In the genomic region with DNA sequence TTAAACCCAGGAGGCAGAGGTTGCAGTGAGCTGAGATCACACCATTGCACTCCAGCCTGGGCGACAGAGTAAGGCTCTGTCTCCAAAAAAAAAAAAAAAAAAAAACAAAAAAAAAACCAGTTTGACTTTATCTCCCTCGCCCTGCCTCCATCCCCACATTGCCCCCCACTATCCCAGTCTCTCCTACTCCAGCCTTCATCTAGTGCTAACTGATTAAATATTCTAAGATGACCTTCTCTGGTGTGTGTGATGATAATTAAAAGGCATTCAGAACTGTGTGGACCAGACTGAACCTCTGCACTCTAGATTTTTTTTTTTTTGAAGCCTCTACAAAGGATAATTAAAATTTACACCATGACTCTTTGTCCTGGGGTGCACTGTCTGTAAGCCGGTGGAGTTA, we compare ENCODE assay signal across 18 cellular contexts. TPM values are rescaled to one million over a fixed set of nuclear protein-coding genes. Genes with fewer than 3 reads are reported as not detected.
DNase-seq lines count a peak whose midpoint lies in the region; ATAC-seq and TF ChIP-seq lines count a peak whose summit lies in the region.
"Had no signal": no experiment of that assay in that cellular context is flagged by ENCODE, and none has a peak within 500 bp of the region (broad histone marks: within the 10 kb centered on the region; RNA-seq: fewer than 3 reads in every experiment).

No MANE protein-coding gene starts in this region.

- DNase-seq in GM23338 (ENCODE audit: low spot score) (no peak), endothelial cell (ENCODE audit: low spot score) (no peak), DMS53 (lab: John Stamatoyannopoulos, UW) (no peak), SHP77 (lab: John Stamatoyannopoulos, UW) (no peak), GM13976 (ENCODE audit: low spot score) (no peak), epidermal melanocyte (ENCODE audit: insufficient read length, low spot score) (no peak)
- DNase-seq: Caco-2; CD8-positive, alpha-beta memory T cell; HCEC 1CT; IMR-90; KG1 had no signal

- no peaks in the 10 kb centered on the region; the same call in 1 of the 2 replicates for H4K20me1 ChIP-seq in GM23338 (replicated peaks; ENCODE audit: insufficient read depth)

- no peaks in the 10 kb centered on the region for H3K9me2 ChIP-seq in GM23338 (ENCODE audit: insufficient read depth)

- H3K4me1 ChIP-seq in GM23338 (ENCODE audit: insufficient read depth) (peaks cover 18% of the 10 kb centered on the region), HEK293 (ENCODE audit: control insufficient read depth, insufficient read depth, low read length) (peaks cover 4% of the 10 kb centered on the region), iPS-15b (ENCODE audit: control insufficient read depth, insufficient read depth, low read length) (peaks cover 3% of the 10 kb centered on the region)

- H3K9me3 Mint-ChIP-seq in GM23338 (no peaks in the 10 kb centered on the region), endothelial cell (ENCODE audit: unreplicated experiment) (no peaks in the 10 kb centered on the region)
- H3K9me3 Mint-ChIP-seq: CD8-positive, alpha-beta memory T cell had no signal

- 0 out of 2 replicates have a peak, but pooled peaks cover 8% of the 10 kb centered on the region for H3F3A ChIP-seq in GM23338 (replicated peaks; ENCODE audit: low read depth)

- POLR2A ChIA-PET in HEK293 (lab: Yijun Ruan, JAX) = interaction anchor here (0.9 to 2.0 kb wide), 3 partner anchors 20 to 57 kb away, joined by 4 to 10 read pairs (median 5); a partner anchor contains a TSS

- CTCF ChIA-PET in HEK293 (lab: Yijun Ruan, JAX) = interaction anchor here (0.8 to 4.1 kb wide), 5 partner anchors 10 to 52 kb away, joined by 3 to 21 read pairs (median 9); no protein-coding TSS in a partner anchor

- peaks cover 10% of the 10 kb centered on the region for H3K4me1 Mint-ChIP-seq in GM23338
- peaks cover 3% of the 10 kb centered on the region for H3K4me1 Mint-ChIP-seq in endothelial cell (ENCODE audit: unreplicated experiment)
- H3K4me1 Mint-ChIP-seq: CD14-positive monocyte; CD8-positive, alpha-beta memory T cell had no signal

- H3K27ac Mint-ChIP-seq in GM23338 (0 out of 2 replicates have a peak overlapping the region, but pooled peaks have one; percentile 1), endothelial cell (ENCODE audit: unreplicated experiment) (no peak overlapping the region)
- H3K27ac Mint-ChIP-seq: CD8-positive, alpha-beta memory T cell had no signal

- peaks cover 22% of the 10 kb centered on the region for H3K27me3 Mint-ChIP-seq in GM23338 (ENCODE audit: insufficient read depth, low read depth, poor library complexity)
- peaks cover 3% of the 10 kb centered on the region for H3K27me3 Mint-ChIP-seq in endothelial cell (ENCODE audit: unreplicated experiment)

- peaks cover 36% of the 10 kb centered on the region for H3K36me3 Mint-ChIP-seq in GM23338 (ENCODE audit: low read depth)
- H3K36me3 Mint-ChIP-seq in endothelial cell (ENCODE audit: low read depth, unreplicated experiment) = peaks cover 20% of the 10 kb centered on the region

- no peak overlapping the region for H3K4me2 ChIP-seq in GM23338
- H3K4me2 ChIP-seq: A549 had no signal

- H2AFZ ChIP-seq in GM23338 = no peak overlapping the region

- H3K27me3 ChIP-seq in GM23338 (ENCODE audit: insufficient read depth) (peaks cover 10% of the 10 kb centered on the region; the same call in 1 of the 2 replicates), iPS-15b (ENCODE audit: control insufficient read depth, insufficient read depth, low read length) (no peaks in the 10 kb centered on the region)

- ATAC-seq in GM23338 = no peak
- ATAC-seq: A549, GM12878 had no signal

- in situ Hi-C loops in GM13976 (cut with MboI; ENCODE audit: low sequenced_read_pairs, unreplicated experiment) = no loop called here

- no peaks in the 10 kb centered on the region for H3K79me2 ChIP-seq in GM23338 (replicated peaks; ENCODE audit: insufficient read depth)

- peaks cover 25% of the 10 kb centered on the region; the same call in 1 of the 2 replicates for H3K36me3 ChIP-seq in GM23338 (ENCODE audit: insufficient read depth)
- peaks cover 40 to 51% of the 10 kb centered on the region in 2 experiments for H3K36me3 ChIP-seq in HEK293 (ENCODE audit: control insufficient read depth in 2 of 2, insufficient read depth in 1 of 2, low read length in 2 of 2)
- H3K36me3 ChIP-seq in iPS-15b (ENCODE audit: control insufficient read depth, insufficient read depth, low read length) = peaks cover 27% of the 10 kb centered on the region

- H3K9me3 ChIP-seq in HEK293 (ENCODE audit: control insufficient read depth, insufficient read depth, low read depth, low read length) = no peaks in the 10 kb centered on the region
- H3K9me3 ChIP-seq in iPS-15b (ENCODE audit: control insufficient read depth, insufficient read depth, low read length) = no peaks in the 10 kb centered on the region
- H3K9me3 ChIP-seq: A549, Caco-2 had no signal

- H3K27ac ChIP-seq in GM23338 (ENCODE audit: low read depth) = peak overlapping the region; percentile 74
- no peak overlapping the region for H3K27ac ChIP-seq in HEK293 (ENCODE audit: extremely low read depth, low read depth, low read length)
- H3K27ac ChIP-seq: A549 had no signal

- peak overlapping the region; percentile 47 for H3K9ac ChIP-seq in iPS-15b (ENCODE audit: low read depth, low read length)

- no peak overlapping the region for H3K4me3 ChIP-seq in GM23338
- H3K4me3 ChIP-seq in HEK293 (ENCODE audit: low read depth, low read length) = no peak overlapping the region
- H3K4me3 ChIP-seq in iPS-15b (ENCODE audit: low read depth, low read length) = no peak overlapping the region
- H3K4me3 ChIP-seq: A549, GM12878 had no signal

- no peak overlapping the region for H3K4me3 Mint-ChIP-seq in GM23338
- peak overlapping the region; percentile 34 for H3K4me3 Mint-ChIP-seq in endothelial cell (ENCODE audit: unreplicated experiment)
- H3K4me3 Mint-ChIP-seq: CD14-positive monocyte; CD8-positive, alpha-beta memory T cell had no signal

- no peak for TF ChIP-seq CTCF in GM23338 (conservative IDR thresholded peaks at IDR 0.05; ENCODE audit: low read depth in 2 of 2)
- TF ChIP-seq CTCF in HEK293 (tag by site-specific recombination; IDR thresholded peaks at IDR 0.05) = no peak
- TF ChIP-seq CTCF in endothelial cell (IDR thresholded peaks at IDR 0.05; ENCODE audit: unreplicated experiment) = no peak
- TF ChIP-seq CTCF in GM13976 (IDR thresholded peaks at IDR 0.05; ENCODE audit: borderline replicate concordance, control extremely low read depth, extremely low read depth, insufficient read depth, missing control alignments) = no peak

TF ChIP-seq in GM23338, 12 proteins besides CTCF, POLR2A, EP300 and RAD21 (continues in another document):
- TF ChIP-seq JUNB (IDR thresholded peaks at IDR 0.05; ENCODE audit: unreplicated experiment) (no peak), ZNF331 (CRISPR knock-in tag; IDR thresholded peaks at IDR 0.05; ENCODE audit: low read depth) (no peak), CREB1 (CRISPR knock-in tag; IDR thresholded peaks at IDR 0.05; ENCODE audit: low read depth) (no peak)
- TF ChIP-seq, protein P1, sequence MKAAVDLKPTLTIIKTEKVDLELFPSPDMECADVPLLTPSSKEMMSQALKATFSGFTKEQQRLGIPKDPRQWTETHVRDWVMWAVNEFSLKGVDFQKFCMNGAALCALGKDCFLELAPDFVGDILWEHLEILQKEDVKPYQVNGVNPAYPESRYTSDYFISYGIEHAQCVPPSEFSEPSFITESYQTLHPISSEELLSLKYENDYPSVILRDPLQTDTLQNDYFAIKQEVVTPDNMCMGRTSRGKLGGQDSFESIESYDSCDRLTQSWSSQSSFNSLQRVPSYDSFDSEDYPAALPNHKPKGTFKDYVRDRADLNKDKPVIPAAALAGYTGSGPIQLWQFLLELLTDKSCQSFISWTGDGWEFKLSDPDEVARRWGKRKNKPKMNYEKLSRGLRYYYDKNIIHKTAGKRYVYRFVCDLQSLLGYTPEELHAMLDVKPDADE (IDR thresholded peaks at IDR 0.05) = no peak

TF ChIP-seq in HEK293, 187 proteins besides CTCF, POLR2A, EP300 and RAD21:
- TF ChIP-seq ZBTB21 (tag by site-specific recombination; IDR thresholded peaks at IDR 0.05) = no peak
- TF ChIP-seq, protein P2, sequence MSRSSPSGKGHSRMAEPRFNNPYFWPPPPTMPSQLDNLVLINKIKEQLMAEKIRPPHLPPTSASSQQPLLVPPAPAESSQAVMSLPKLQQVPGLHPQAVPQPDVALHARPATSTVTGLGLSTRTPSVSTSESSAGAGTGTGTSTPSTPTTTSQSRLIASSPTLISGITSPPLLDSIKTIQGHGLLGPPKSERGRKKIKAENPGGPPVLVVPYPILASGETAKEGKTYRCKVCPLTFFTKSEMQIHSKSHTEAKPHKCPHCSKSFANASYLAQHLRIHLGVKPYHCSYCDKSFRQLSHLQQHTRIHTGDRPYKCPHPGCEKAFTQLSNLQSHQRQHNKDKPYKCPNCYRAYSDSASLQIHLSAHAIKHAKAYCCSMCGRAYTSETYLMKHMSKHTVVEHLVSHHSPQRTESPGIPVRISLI (tag by site-specific recombination; IDR thresholded peaks at IDR 0.05) = peak; percentile 95

RNA-seq across cellular contexts. Expression of a gene that starts 6.0 kb away (rescaled TPM):
- total RNA-seq in GM23338 (2014; rRNA removed; shearing (Covaris generic)) = 15.6 and 19.1 TPM in 2 replicates
- 9.8 and 9.9 TPM in 2 replicates for polyA plus RNA-seq in GM23338 (2016; fragmentation: Nextera tagmentation; extraction: Ambion mirVana)
- 42.7 TPM for total RNA-seq in endothelial cell (ENCODE audit: unreplicated experiment)
- polyA plus RNA-seq: CD14-positive monocyte had no signal

RNA-seq across cellular contexts. Expression of a gene that starts 12.2 kb away (rescaled TPM):
- total RNA-seq in GM23338 (2014; rRNA removed; shearing (Covaris generic)) = 119 and 120 TPM in 2 replicates
- polyA plus RNA-seq in GM23338 (2016; fragmentation: Nextera tagmentation; extraction: Ambion mirVana) = 139 and 145 TPM in 2 replicates
- 86.2 TPM for total RNA-seq in endothelial cell (ENCODE audit: unreplicated experiment)

RNA-seq across cellular contexts. Expression of a gene that starts 22.2 kb away (rescaled TPM):
- 8.7 and 13.8 TPM in 2 replicates for total RNA-seq in GM23338 (2014; rRNA removed; shearing (Covaris generic))
- 8.0 and 12.4 TPM in 2 replicates for polyA plus RNA-seq in GM23338 (2016; fragmentation: Nextera tagmentation; extraction: Ambion mirVana)
- total RNA-seq in endothelial cell (ENCODE audit: unreplicated experiment) = 2.9 TPM
- total RNA-seq: CD8-positive, alpha-beta memory T cell; GM12878; IMR-90 had no signal
- polyA plus RNA-seq: A549; AG04450; BJ; CD14-positive monocyte; CD8-positive, alpha-beta memory T cell; GM12878; IMR-90 had no signal

RNA-seq across cellular contexts. Expression of a gene that starts 39.9 kb away (rescaled TPM):
- 2.5 and 4.7 TPM in 2 replicates for total RNA-seq in GM23338 (2014; rRNA removed; shearing (Covaris generic))
- polyA plus RNA-seq in GM23338 (2016; fragmentation: Nextera tagmentation; extraction: Ambion mirVana) = 4.1 and 4.6 TPM in 2 replicates
- total RNA-seq in endothelial cell (ENCODE audit: unreplicated experiment) = 3.2 TPM

RNA-seq across cellular contexts. Expression of a gene that starts 47.2 kb away (rescaled TPM):
- total RNA-seq in GM23338 (2014; rRNA removed; shearing (Covaris generic)) = 22.8 and 25.2 TPM in 2 replicates
- polyA plus RNA-seq in GM23338 (2016; fragmentation: Nextera tagmentation; extraction: Ambion mirVana) = 24.4 and 24.6 TPM in 2 replicates
- 19.6 TPM for total RNA-seq in endothelial cell (ENCODE audit: unreplicated experiment)
